Comparison of ENCODE assay signal across 8 cellular contexts in the genomic region with DNA sequence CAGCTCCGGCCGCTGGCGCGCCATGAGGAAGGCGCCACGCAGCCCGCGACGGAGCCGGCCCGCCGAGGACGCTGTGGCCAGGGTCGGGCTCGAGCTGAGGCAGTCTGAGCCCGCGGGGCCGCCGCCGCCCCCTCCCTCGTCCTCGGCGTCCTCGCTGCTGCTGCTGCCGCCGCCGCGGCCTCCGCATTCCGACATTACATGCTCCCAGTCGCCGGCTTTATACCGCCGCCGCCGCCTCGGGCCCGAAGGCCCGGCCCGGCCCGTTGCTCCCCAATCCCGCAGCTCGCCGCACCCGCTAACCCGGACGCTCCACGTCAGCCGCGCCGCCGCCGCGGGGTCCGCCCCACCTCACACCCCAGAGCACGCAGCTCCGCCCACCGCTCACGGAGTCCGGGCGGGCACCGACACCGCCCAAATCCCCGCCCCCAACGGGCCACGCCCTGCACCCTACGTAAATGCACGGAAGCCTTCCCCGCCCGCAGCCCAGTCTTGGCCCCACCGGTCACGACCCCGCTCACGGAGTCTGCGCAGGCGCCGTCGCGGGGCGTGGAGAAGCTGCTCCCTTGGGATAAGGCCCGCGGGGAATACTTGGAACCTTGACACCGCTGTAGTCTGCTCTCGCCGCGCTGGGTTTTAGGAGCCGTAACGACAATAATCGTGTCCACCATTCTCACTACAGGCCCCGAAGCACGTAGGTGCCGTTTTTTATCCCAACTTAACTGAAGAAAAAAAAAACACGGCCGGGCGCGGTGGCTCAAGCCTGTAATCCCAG.
DNase-seq lines count a peak whose midpoint lies in the region; ATAC-seq lines count a peak whose summit lies in the region.

A gene with protein sequence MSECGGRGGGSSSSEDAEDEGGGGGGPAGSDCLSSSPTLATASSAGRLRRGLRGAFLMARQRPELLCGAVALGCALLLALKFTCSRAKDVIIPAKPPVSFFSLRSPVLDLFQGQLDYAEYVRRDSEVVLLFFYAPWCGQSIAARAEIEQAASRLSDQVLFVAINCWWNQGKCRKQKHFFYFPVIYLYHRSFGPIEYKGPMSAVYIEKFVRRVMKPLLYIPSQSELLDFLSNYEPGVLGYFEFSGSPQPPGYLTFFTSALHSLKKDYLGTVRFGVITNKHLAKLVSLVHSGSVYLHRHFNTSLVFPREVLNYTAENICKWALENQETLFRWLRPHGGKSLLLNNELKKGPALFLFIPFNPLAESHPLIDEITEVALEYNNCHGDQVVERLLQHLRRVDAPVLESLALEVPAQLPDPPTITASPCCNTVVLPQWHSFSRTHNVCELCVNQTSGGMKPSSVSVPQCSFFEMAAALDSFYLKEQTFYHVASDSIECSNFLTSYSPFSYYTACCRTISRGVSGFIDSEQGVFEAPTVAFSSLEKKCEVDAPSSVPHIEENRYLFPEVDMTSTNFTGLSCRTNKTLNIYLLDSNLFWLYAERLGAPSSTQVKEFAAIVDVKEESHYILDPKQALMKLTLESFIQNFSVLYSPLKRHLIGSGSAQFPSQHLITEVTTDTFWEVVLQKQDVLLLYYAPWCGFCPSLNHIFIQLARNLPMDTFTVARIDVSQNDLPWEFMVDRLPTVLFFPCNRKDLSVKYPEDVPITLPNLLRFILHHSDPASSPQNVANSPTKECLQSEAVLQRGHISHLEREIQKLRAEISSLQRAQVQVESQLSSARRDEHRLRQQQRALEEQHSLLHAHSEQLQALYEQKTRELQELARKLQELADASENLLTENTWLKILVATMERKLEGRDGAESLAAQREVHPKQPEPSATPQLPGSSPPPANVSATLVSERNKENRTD (minus strand): TSS at position 322 of the 772 bp plus-strand sequence. CDS start 127 bp downstream, at position 195.

- ATAC-seq in HG03442 (IDR thresholded peaks at IDR 0.05; ENCODE audit: unreplicated experiment): peak; percentile 87

- DNase-seq in Ammon's horn (ENCODE audit: low spot score) (peak; percentile 99), GM19238 (ENCODE audit: insufficient read length, low spot score) (peak; percentile 85), NCI-H524 (lab: John Stamatoyannopoulos, UW) (peak; percentile 98 to 99), kidney tubule cell (ENCODE audit: low spot score) (peak; percentile 99)
- peak; percentile 98 to 99 for DNase-seq in activated CD4-positive, alpha-beta T cell treated with anti-CD3 and anti-CD28 coated beads for 4 hours
- DNase-seq in stimulated activated CD4-positive, alpha-beta T cell treated with anti-CD3 and anti-CD28 coated beads, Interleukin-1b, Interleukin-23, amount 100 ng/mL, for 24 hours (ENCODE audit: low read depth in 4 of 4, low spot score in 1 of 4): peak; percentile 99

- peak within 1 kb of the TSS; percentile 85 for H3K27ac ChIP-seq in cingulate gyrus (ENCODE audit: low read depth, low read length)

Comparison
In these comparisons a context has a peak if more than half of its experiments do, and no peak if none do; other contexts are left out.
1. Peak in every context shown above with its lines: DNase-seq, ATAC-seq and H3K27ac ChIP-seq.